18 cellular contexts compared by ENCODE assay signal in the genomic region with DNA sequence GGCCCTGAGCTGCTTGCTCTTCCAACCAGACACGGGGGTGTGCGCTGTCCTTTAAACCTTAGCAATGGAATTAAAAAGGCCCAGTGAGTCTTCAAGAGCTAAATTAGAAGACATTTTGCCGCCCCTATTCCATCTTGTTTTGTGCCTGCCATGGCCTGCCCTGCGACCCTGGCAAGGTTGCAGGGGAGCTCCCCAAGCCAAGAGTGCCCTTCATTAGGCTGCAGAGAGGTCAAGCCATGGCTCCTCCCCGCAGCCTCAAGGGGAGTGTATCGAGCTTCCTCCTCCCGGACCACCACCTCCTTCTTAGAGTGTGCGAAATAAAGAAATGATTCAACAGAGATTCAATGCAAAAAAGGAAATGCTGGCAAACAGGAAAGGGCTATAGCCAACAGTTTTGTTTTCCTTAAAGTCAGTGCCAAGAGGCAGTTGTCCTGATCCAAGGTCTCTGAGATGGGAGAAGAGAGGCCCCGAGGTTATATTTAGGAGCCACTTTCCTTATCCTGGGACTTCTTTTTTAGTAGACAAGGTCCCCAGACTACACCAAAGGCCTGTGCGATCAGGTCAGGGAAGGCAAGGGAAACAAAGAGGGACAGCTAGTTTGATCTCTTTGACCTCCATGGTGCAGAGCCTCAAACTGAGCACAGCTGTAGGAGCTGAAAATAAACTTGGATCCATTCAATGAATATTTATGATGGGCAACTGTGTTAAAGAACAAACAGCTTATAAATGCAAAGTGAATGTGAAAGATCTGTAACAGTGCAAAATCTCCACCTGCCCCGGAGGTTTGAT.
"Had no signal": no experiment of that assay in that cellular context is flagged by ENCODE, and none has a peak within 500 bp of the region (broad histone marks: within the 10 kb centered on the region; RNA-seq: fewer than 3 reads in every experiment).

No MANE protein-coding gene starts in this region.

- H3K4me3 Mint-ChIP-seq: activated CD4-positive, alpha-beta memory T cell treated with anti-CD3 and anti-CD28 coated beads for 36 hours; activated CD8-positive, alpha-beta memory T cell treated with anti-CD3 and anti-CD28 coated beads, Interleukin-2, amount 10 ng/mL, durations not matched to agents 7 days and 5 days; activated naive CD8-positive, alpha-beta T cell treated with anti-CD3 and anti-CD28 coated beads for 36 hours; nephron progenitor cell; stimulated activated naive B cell treated with anti-CD40 and anti-IgM and Interleukin-4, amounts not matched to agents 10 μg/mL and 1 μg/mL and 100 μg/mL, for 72 hours had no signal

- H3K27me3 ChIP-seq: colonic mucosa, hepatocyte, pancreas, sigmoid colon, spleen had no signal

- H3K79me2 ChIP-seq: hepatocyte had no signal

- H3K4me1 ChIP-seq: colonic mucosa had no signal

- H3K27ac ChIP-seq: colonic mucosa, hepatocyte, pancreas, sigmoid colon, spleen, WERI-Rb-1 had no signal

- H3K9me3 Mint-ChIP-seq: activated CD4-positive, alpha-beta memory T cell treated with anti-CD3 and anti-CD28 coated beads for 36 hours; activated naive CD8-positive, alpha-beta T cell treated with anti-CD3 and anti-CD28 coated beads for 36 hours; stimulated activated naive B cell treated with anti-CD40 and anti-IgM and Interleukin-4, amounts not matched to agents 10 μg/mL and 1 μg/mL and 100 μg/mL, for 72 hours had no signal

- H3K9me3 ChIP-seq: colonic mucosa, pancreas, sigmoid colon, spleen had no signal

- H3K36me3 Mint-ChIP-seq: activated CD4-positive, alpha-beta memory T cell treated with anti-CD3 and anti-CD28 coated beads for 36 hours; activated CD8-positive, alpha-beta memory T cell treated with anti-CD3 and anti-CD28 coated beads, Interleukin-2, amount 10 ng/mL, durations not matched to agents 7 days and 5 days; activated naive CD8-positive, alpha-beta T cell treated with anti-CD3 and anti-CD28 coated beads for 36 hours; stimulated activated naive B cell treated with anti-CD40 and anti-IgM and Interleukin-4, amounts not matched to agents 10 μg/mL and 1 μg/mL and 100 μg/mL, for 72 hours had no signal

- H2AFZ ChIP-seq: hepatocyte had no signal

- H3K4me2 ChIP-seq: hepatocyte had no signal

- ATAC-seq: activated CD8-positive, alpha-beta memory T cell treated with anti-CD3 and anti-CD28 coated beads, Interleukin-2, amount 10 ng/mL, durations not matched to agents 7 days and 5 days; esophagus mucosa; pancreas; stimulated activated naive B cell treated with anti-CD40 and anti-IgM and Interleukin-4, amounts not matched to agents 10 μg/mL and 1 μg/mL and 100 μg/mL, for 72 hours had no signal

- DNase-seq: activated CD4-positive, alpha-beta memory T cell treated with anti-CD3 and anti-CD28 coated beads for 36 hours; activated CD4-positive, alpha-beta T cell treated with anti-CD3 and anti-CD28 coated beads for 4 hours; activated CD8-positive, alpha-beta memory T cell treated with anti-CD3 and anti-CD28 coated beads, Interleukin-2, amount 10 ng/mL, durations not matched to agents 7 days and 5 days; activated naive CD4-positive, alpha-beta T cell; activated naive CD8-positive, alpha-beta T cell treated with anti-CD3 and anti-CD28 coated beads for 36 hours; amniotic stem cell; colonic mucosa; nephron progenitor cell; pancreas; sigmoid colon; spleen; stimulated activated naive B cell treated with anti-CD40 and anti-IgM and Interleukin-4, amounts not matched to agents 10 μg/mL and 1 μg/mL and 100 μg/mL, for 72 hours; SW 1271; T-helper 2 cell; WERI-Rb-1 had no signal

- H3K36me3 ChIP-seq: colonic mucosa, pancreas, sigmoid colon, spleen, WERI-Rb-1 had no signal

- H3K4me3 ChIP-seq: colonic mucosa, hepatocyte, lung, pancreas, sigmoid colon, spleen had no signal

- H3K4me1 Mint-ChIP-seq: activated CD8-positive, alpha-beta memory T cell treated with anti-CD3 and anti-CD28 coated beads, Interleukin-2, amount 10 ng/mL, durations not matched to agents 7 days and 5 days; stimulated activated naive B cell treated with anti-CD40 and anti-IgM and Interleukin-4, amounts not matched to agents 10 μg/mL and 1 μg/mL and 100 μg/mL, for 72 hours had no signal

- H3K27ac Mint-ChIP-seq: activated CD4-positive, alpha-beta memory T cell treated with anti-CD3 and anti-CD28 coated beads for 36 hours; activated CD8-positive, alpha-beta memory T cell treated with anti-CD3 and anti-CD28 coated beads, Interleukin-2, amount 10 ng/mL, durations not matched to agents 7 days and 5 days; activated naive CD8-positive, alpha-beta T cell treated with anti-CD3 and anti-CD28 coated beads for 36 hours; nephron progenitor cell; stimulated activated naive B cell treated with anti-CD40 and anti-IgM and Interleukin-4, amounts not matched to agents 10 μg/mL and 1 μg/mL and 100 μg/mL, for 72 hours had no signal
